In the genomic region with DNA sequence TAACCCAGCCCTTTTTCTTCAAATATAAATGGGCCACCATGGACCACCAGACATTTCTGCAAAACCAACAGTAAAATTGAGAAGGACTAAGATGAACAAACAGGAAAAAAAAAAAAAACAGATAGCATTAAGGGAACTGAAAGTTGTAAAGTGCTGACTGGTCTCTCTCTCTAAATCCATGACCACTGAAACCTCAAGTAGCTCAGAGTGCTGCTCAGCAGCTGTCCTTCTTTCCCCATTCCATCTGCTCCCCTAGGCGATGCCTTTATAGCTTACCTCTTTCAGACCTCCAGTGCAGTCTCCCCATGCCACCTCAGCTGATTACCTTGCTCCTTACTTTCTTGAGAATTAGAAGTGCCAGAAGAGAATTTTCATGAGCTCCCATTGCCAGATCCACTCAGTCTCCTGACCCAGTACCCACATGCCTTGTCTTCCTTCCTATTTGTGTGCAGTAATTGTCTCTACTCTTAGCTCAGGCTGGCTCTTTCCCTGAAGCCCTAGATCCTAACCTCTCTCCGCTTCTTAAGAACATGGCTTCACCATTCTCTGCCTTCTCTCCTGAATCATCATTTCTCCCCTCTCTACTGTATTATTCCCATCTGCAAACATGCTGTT, we compare ENCODE assay signal across 10 cellular contexts. TPM values are rescaled to one million over a fixed set of nuclear protein-coding genes. Genes with fewer than 3 reads are reported as not detected.
DNase-seq lines count a peak whose midpoint lies in the region; ATAC-seq and TF ChIP-seq lines count a peak whose summit lies in the region.
"Had no signal": no experiment of that assay in that cellular context is flagged by ENCODE, and none has a peak within 500 bp of the region (broad histone marks: within the 10 kb centered on the region; RNA-seq: fewer than 3 reads in every experiment).

No MANE protein-coding gene starts in this region.

- TF ChIP-seq EP300 in transverse colon (IDR thresholded peaks at IDR 0.05; ENCODE audit: low read depth), result no peak

- H3K9me3 Mint-ChIP-seq in Caco-2 (ENCODE audit: unreplicated experiment), result no peaks in the 10 kb centered on the region

- no peak overlapping the region for H3K27ac ChIP-seq in transverse colon
- H3K27ac ChIP-seq: C4-2B had no signal

- peaks cover 16% of the 10 kb centered on the region for H3K27me3 Mint-ChIP-seq in Caco-2 (ENCODE audit: insufficient read depth, unreplicated experiment)

- WGBS in transverse colon (ENCODE audit: low coverage in 1 of 2), 2 donors, result 79 to 83% methylated on average over 2 of the region's 2 CpGs

- CTCF ChIA-PET in Caco-2 (lab: Charles Lee), result interaction anchor here (0.6 to 0.8 kb wide), 3 partner anchors 18 to 1493 kb away, joined by 3 read pairs; no protein-coding TSS in a partner anchor

- H3K27me3 ChIP-seq in transverse colon, result no peaks in the 10 kb centered on the region
- H3K27me3 ChIP-seq in Caco-2 (replicated peaks; ENCODE audit: control insufficient read depth, insufficient read depth, low read length), result no peaks in the 10 kb centered on the region

- H3K4me3 ChIP-seq in transverse colon (no peak overlapping the region), Caco-2 (ENCODE audit: low read depth, low read length) (no peak overlapping the region)

- no peaks in the 10 kb centered on the region for H3K4me1 ChIP-seq in transverse colon
- no peaks in the 10 kb centered on the region for H3K4me1 ChIP-seq in Caco-2

- in situ Hi-C loops in transverse colon (cut with MboI; ENCODE audit: low pct_ligation_motif_present in 1 of 4, low pct_unique_long_range_greater_than_20kb in 1 of 4, low sequenced_read_pairs in 3 of 4), result loop anchor here in 1 of 4 donors (25.0 kb wide), 1 partner anchor 171 kb away; a partner anchor contains a TSS

- no peaks in the 10 kb centered on the region for H3K36me3 Mint-ChIP-seq in Caco-2 (ENCODE audit: insufficient read depth, unreplicated experiment)

- ATAC-seq in Right ventricle myocardium superior (ENCODE audit: poor library complexity) (peak; percentile 65), HG02943 (IDR thresholded peaks at IDR 0.05; ENCODE audit: low read depth, unreplicated experiment) (peak; percentile 93)

- H3K4me3 Mint-ChIP-seq in Caco-2 (ENCODE audit: unreplicated experiment), result no peak overlapping the region

- H3K27ac Mint-ChIP-seq in Caco-2 (ENCODE audit: unreplicated experiment), result no peak overlapping the region

- BruUV-seq in Caco-2 (replicated peaks; lab: Mats Ljungman, UMichigan), result no TSS peak

- no peak for TF ChIP-seq POLR2A in transverse colon (IDR thresholded peaks at IDR 0.05)

- TF ChIP-seq CTCF in transverse colon (IDR thresholded peaks at IDR 0.05), result no peak
- TF ChIP-seq CTCF in Caco-2 (IDR thresholded peaks at IDR 0.05; ENCODE audit: insufficient read depth in 1 of 2, low read depth in 1 of 2, low read length in 1 of 2, severe bottlenecking in 1 of 2, unreplicated experiment in 1 of 2), result no peak

- H3K9me3 ChIP-seq in transverse colon, result no peaks in the 10 kb centered on the region
- no peaks in the 10 kb centered on the region for H3K9me3 ChIP-seq in Caco-2

- H3K36me3 ChIP-seq in transverse colon, result no peaks in the 10 kb centered on the region
- no peaks in the 10 kb centered on the region for H3K36me3 ChIP-seq in Caco-2 (ENCODE audit: control insufficient read depth, insufficient read depth, low read length)

- POLR2A ChIA-PET in Caco-2 (lab: Charles Lee), result no interaction called here

- intact Hi-C loops in Right ventricle myocardium superior (cut with DNase I), result no loop called here
- intact Hi-C loops in cardiac septum (cut with DNase I), result no loop called here
- intact Hi-C loops in transverse colon (cut with DNase I; ENCODE audit: low total_unique reads), result no loop called here
- intact Hi-C loops in Caco-2 (cut with micrococcal nuclease; ENCODE audit: unreplicated experiment), result no loop called here

- DNase-seq in Right ventricle myocardium superior, result no peak
- no peak for DNase-seq in cardiac septum (ENCODE audit: low spot score)
- peak; percentile 73 to 97 for DNase-seq in NOMO-1 (lab: John Stamatoyannopoulos, UW; ENCODE audit: unreplicated experiment in 2 of 2)
- DNase-seq in transverse colon, result peak; percentile 21
- no peak for DNase-seq in Caco-2
- DNase-seq in activated naive CD4-positive, alpha-beta T cell treated with anti-CD3 and anti-CD28 coated beads, Interleukin-2, amount 50 U/mL, for 16 hours, result no peak
- DNase-seq in NCI-H2196 treated with DMSO at 0.1 percent for 48 hours (lab: John Stamatoyannopoulos, UW; ENCODE audit: unreplicated experiment), result no peak
- DNase-seq: NCI-H774 had no signal

- H3K4me1 Mint-ChIP-seq in Caco-2 (ENCODE audit: low read depth, unreplicated experiment), result no peaks in the 10 kb centered on the region

RNA-seq across cellular contexts. Expression of a gene that starts 23.9 kb away (rescaled TPM):
- total RNA-seq in Right ventricle myocardium superior (249 TPM), cardiac septum (1,123 TPM), transverse colon (1 to 10 TPM in 1 of 4 donors, under 1 TPM in 1, not detected in 2; 0.40 to 6.0 TPM), Caco-2 (2022) (0.14 TPM in 1 of 2 replicates, not detected in the other)

Comparison
In these comparisons a context has a peak if more than half of its experiments do, and no peak if none do; other contexts are left out.
1. DNase-seq: peak in NOMO-1 (2 of 2) and transverse colon (single experiment); none in Right ventricle myocardium superior (single experiment), cardiac septum (single experiment), Caco-2 (0 of 2), activated naive CD4-positive, alpha-beta T cell treated with anti-CD3 and anti-CD28 coated beads, Interleukin-2, amount 50 U/mL, for 16 hours (single experiment) and NCI-H2196 treated with DMSO at 0.1 percent for 48 hours (single experiment).
2. RNA of a gene that starts 23.9 kb away (total RNA-seq): 1,123 TPM in cardiac septum (single experiment) and 249 TPM in Right ventricle myocardium superior (single experiment); 0.40 to 6.0 TPM in transverse colon and 0.14 TPM in Caco-2; every median in the first group is over 10 times any median in the second.